In the genomic region with DNA sequence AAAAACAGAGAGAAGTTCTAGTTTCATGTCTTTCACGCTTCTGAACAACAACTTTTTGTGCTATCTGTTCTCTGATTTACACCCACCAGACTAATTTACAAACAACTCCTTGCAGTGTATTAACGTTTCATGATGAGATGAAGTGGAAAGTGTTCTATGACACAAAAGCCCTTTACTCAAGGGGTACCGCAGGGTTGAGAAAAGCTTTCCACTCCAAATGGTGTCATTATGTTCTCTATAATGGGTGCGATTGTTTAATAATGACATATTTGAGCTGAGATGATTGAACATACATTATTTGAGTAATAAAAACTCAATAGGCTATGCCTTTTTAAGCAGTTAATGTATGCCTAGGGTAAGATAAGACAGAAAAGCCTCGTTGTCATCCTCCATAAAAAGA, we compare ENCODE assay signal across 18 cellular contexts.
A peak's percentile ranks its signal among the peaks of the same experiment; 100 is the strongest.
DNase-seq lines count a peak whose midpoint lies in the region; ATAC-seq and TF ChIP-seq lines count a peak whose summit lies in the region.
"Had no signal": no experiment of that assay in that cellular context is flagged by ENCODE, and none has a peak within 500 bp of the region (broad histone marks: within the 10 kb centered on the region; RNA-seq: fewer than 3 reads in every experiment).

No MANE protein-coding gene starts in this region.

- no peak overlapping the region for H3K4me3 ChIP-seq in neutrophil (ENCODE audit: low read depth in 1 of 2, low read length in 1 of 2)
- H3K4me3 ChIP-seq: A549, suprapubic skin had no signal

- H3K4me1 Mint-ChIP-seq in activated CD8-positive, alpha-beta memory T cell treated with anti-CD3 and anti-CD28 coated beads, Interleukin-2, amount 10 ng/mL, durations not matched to agents 7 days and 5 days, result peaks cover 2% of the 10 kb centered on the region
- H3K4me1 Mint-ChIP-seq in HFFc6 (ENCODE audit: low read depth), result peaks cover 70% of the 10 kb centered on the region
- H3K4me1 Mint-ChIP-seq in activated T-helper 17 cell treated with anti-CD3 and anti-CD28 coated beads, Interleukin-2, amount 50 U/mL, for 72 hours, result peaks cover 4% of the 10 kb centered on the region

- H3K27ac Mint-ChIP-seq in activated CD8-positive, alpha-beta memory T cell treated with anti-CD3 and anti-CD28 coated beads, Interleukin-2, amount 10 ng/mL, durations not matched to agents 7 days and 5 days, result peak overlapping the region; percentile 39
- H3K27ac Mint-ChIP-seq in HFFc6, result peak overlapping the region; percentile 74
- peak overlapping the region; percentile 21 for H3K27ac Mint-ChIP-seq in activated T-helper 17 cell treated with anti-CD3 and anti-CD28 coated beads, Interleukin-2, amount 50 U/mL, for 72 hours
- H3K27ac Mint-ChIP-seq: activated naive CD8-positive, alpha-beta T cell treated with anti-CD3 and anti-CD28 coated beads, Interleukin-2, amount 10 ng/mL, durations not matched to agents 7 days and 5 days; activated T-helper 1 cell treated with anti-CD3 and anti-CD28 coated beads, Interleukin-12 subunit alpha, Interleukin-12 subunit beta, Interleukin-2, Interleukin-4 antibody, amounts not matched to agents 30 ng/mL and 10 ng/mL and 1 ng/mL, durations not matched to agents 14 hours and 24 hours and 36 hours had no signal

- peaks cover 44% of the 10 kb centered on the region for H3K36me3 ChIP-seq in neutrophil

- no peak for DNase-seq in activated CD8-positive, alpha-beta memory T cell treated with anti-CD3 and anti-CD28 coated beads, Interleukin-2, amount 10 ng/mL, durations not matched to agents 7 days and 5 days
- no peak for DNase-seq in activated CD8-positive, alpha-beta memory T cell treated with anti-CD3 and anti-CD28 coated beads, Interleukin-2, amount 50 U/mL, for 4 hours
- DNase-seq in HFFc6, result no peak
- no peak for DNase-seq in superior temporal gyrus (ENCODE audit: extremely low spot score)
- DNase-seq in GM03348 (ENCODE audit: low spot score), result no peak
- DNase-seq: activated CD4-positive, CD25-positive, alpha-beta regulatory T cell treated with anti-CD3 and anti-CD28 coated beads, Interleukin-2, amount 50 U/mL, for 72 hours; activated CD8-positive, alpha-beta memory T cell treated with anti-CD3 and anti-CD28 coated beads for 24 hours; activated naive CD8-positive, alpha-beta T cell treated with anti-CD3 and anti-CD28 coated beads, Interleukin-2, amount 10 ng/mL, durations not matched to agents 7 days and 5 days; NCI-H1694 treated with DMSO at 0.1 percent for 48 hours; occipital lobe; stimulated activated CD4-positive, alpha-beta T cell treated with anti-CD3 and anti-CD28 coated beads, Interleukin-2, amount 100 ng/mL, for 24 hours had no signal

- peaks cover 19 to 23% of the 10 kb centered on the region in 2 experiments for H3K4me1 ChIP-seq in neutrophil (ENCODE audit: control insufficient read depth in 1 of 2, insufficient read depth in 1 of 2, low read depth in 1 of 2, low read length in 1 of 2)

- H3K27ac ChIP-seq in neutrophil, result peak overlapping the region; percentile 76
- H3K27ac ChIP-seq: A549, suprapubic skin had no signal

- H3K36me3 Mint-ChIP-seq in activated CD8-positive, alpha-beta memory T cell treated with anti-CD3 and anti-CD28 coated beads, Interleukin-2, amount 10 ng/mL, durations not matched to agents 7 days and 5 days, result peaks cover 12% of the 10 kb centered on the region
- H3K36me3 Mint-ChIP-seq in HFFc6 (ENCODE audit: low read depth), result peaks cover 23% of the 10 kb centered on the region
- H3K36me3 Mint-ChIP-seq in activated T-helper 17 cell treated with anti-CD3 and anti-CD28 coated beads, Interleukin-2, amount 50 U/mL, for 72 hours (ENCODE audit: low read depth), result peaks cover 53% of the 10 kb centered on the region

- no peaks in the 10 kb centered on the region for H3K27me3 Mint-ChIP-seq in activated CD8-positive, alpha-beta memory T cell treated with anti-CD3 and anti-CD28 coated beads, Interleukin-2, amount 10 ng/mL, durations not matched to agents 7 days and 5 days
- H3K27me3 Mint-ChIP-seq in HFFc6 (ENCODE audit: insufficient read depth), result peaks cover 4% of the 10 kb centered on the region; the same call in 1 of the 2 replicates
- no peaks in the 10 kb centered on the region for H3K27me3 Mint-ChIP-seq in activated T-helper 17 cell treated with anti-CD3 and anti-CD28 coated beads, Interleukin-2, amount 50 U/mL, for 72 hours
- H3K27me3 Mint-ChIP-seq: activated naive CD8-positive, alpha-beta T cell treated with anti-CD3 and anti-CD28 coated beads, Interleukin-2, amount 10 ng/mL, durations not matched to agents 7 days and 5 days had no signal

- ATAC-seq in activated CD8-positive, alpha-beta memory T cell treated with anti-CD3 and anti-CD28 coated beads, Interleukin-2, amount 10 ng/mL, durations not matched to agents 7 days and 5 days, result no peak
- no peak for ATAC-seq in activated T-helper 17 cell treated with anti-CD3 and anti-CD28 coated beads, Interleukin-2, amount 50 U/mL, for 72 hours (replicated peaks)
- no peak for ATAC-seq in GM18517 (IDR thresholded peaks at IDR 0.05; ENCODE audit: unreplicated experiment)

- no peaks in the 10 kb centered on the region for H3K9me3 ChIP-seq in neutrophil
- H3K9me3 ChIP-seq: A549, Caco-2, suprapubic skin had no signal

- no peaks in the 10 kb centered on the region for H3K27me3 ChIP-seq in neutrophil
- H3K27me3 ChIP-seq: suprapubic skin had no signal

- no peak overlapping the region for H3K4me3 Mint-ChIP-seq in activated CD8-positive, alpha-beta memory T cell treated with anti-CD3 and anti-CD28 coated beads, Interleukin-2, amount 10 ng/mL, durations not matched to agents 7 days and 5 days
- H3K4me3 Mint-ChIP-seq in HFFc6, result no peak overlapping the region; the same call in 1 of the 2 replicates
- no peak overlapping the region for H3K4me3 Mint-ChIP-seq in activated T-helper 17 cell treated with anti-CD3 and anti-CD28 coated beads, Interleukin-2, amount 50 U/mL, for 72 hours
- H3K4me3 Mint-ChIP-seq: activated naive CD8-positive, alpha-beta T cell treated with anti-CD3 and anti-CD28 coated beads, Interleukin-2, amount 10 ng/mL, durations not matched to agents 7 days and 5 days; activated T-helper 1 cell treated with anti-CD3 and anti-CD28 coated beads, Interleukin-12 subunit alpha, Interleukin-12 subunit beta, Interleukin-2, Interleukin-4 antibody, amounts not matched to agents 30 ng/mL and 10 ng/mL and 1 ng/mL, durations not matched to agents 14 hours and 24 hours and 36 hours had no signal

- TF ChIP-seq CTCF in HFFc6 (IDR thresholded peaks at IDR 0.05), result no peak
- no peak for TF ChIP-seq CTCF in neutrophil (IDR thresholded peaks at IDR 0.05)

- H3K9me3 Mint-ChIP-seq in activated CD8-positive, alpha-beta memory T cell treated with anti-CD3 and anti-CD28 coated beads, Interleukin-2, amount 10 ng/mL, durations not matched to agents 7 days and 5 days (ENCODE audit: low read depth), result no peaks in the 10 kb centered on the region
- no peaks in the 10 kb centered on the region for H3K9me3 Mint-ChIP-seq in HFFc6
- H3K9me3 Mint-ChIP-seq in activated T-helper 17 cell treated with anti-CD3 and anti-CD28 coated beads, Interleukin-2, amount 50 U/mL, for 72 hours, result no peaks in the 10 kb centered on the region
- H3K9me3 Mint-ChIP-seq: activated naive CD8-positive, alpha-beta T cell treated with anti-CD3 and anti-CD28 coated beads, Interleukin-2, amount 10 ng/mL, durations not matched to agents 7 days and 5 days; activated T-helper 1 cell treated with anti-CD3 and anti-CD28 coated beads, Interleukin-12 subunit alpha, Interleukin-12 subunit beta, Interleukin-2, Interleukin-4 antibody, amounts not matched to agents 30 ng/mL and 10 ng/mL and 1 ng/mL, durations not matched to agents 14 hours and 24 hours and 36 hours had no signal

- CTCF ChIA-PET in activated CD8-positive, alpha-beta memory T cell treated with anti-CD3 and anti-CD28 coated beads, Interleukin-2, amount 10 ng/mL, durations not matched to agents 7 days and 5 days (lab: Charles Lee), result interaction anchor here (1.0 to 1.6 kb wide), 7 partner anchors 10 to 266 kb away, joined by 3 to 6 read pairs (median 5); partner anchors contain the start of gene SLC35F5

Comparison
In these comparisons a context has a peak if more than half of its experiments do, and no peak if none do; other contexts are left out.
1. H3K27ac Mint-ChIP-seq: peak in every context shown above with its lines; median percentile 74 in HFFc6; 39 in activated CD8-positive, alpha-beta memory T cell treated with anti-CD3 and anti-CD28 coated beads, Interleukin-2, amount 10 ng/mL, durations not matched to agents 7 days and 5 days; 21 in activated T-helper 17 cell treated with anti-CD3 and anti-CD28 coated beads, Interleukin-2, amount 50 U/mL, for 72 hours.